8 cellular contexts compared by ENCODE assay signal in the genomic region with DNA sequence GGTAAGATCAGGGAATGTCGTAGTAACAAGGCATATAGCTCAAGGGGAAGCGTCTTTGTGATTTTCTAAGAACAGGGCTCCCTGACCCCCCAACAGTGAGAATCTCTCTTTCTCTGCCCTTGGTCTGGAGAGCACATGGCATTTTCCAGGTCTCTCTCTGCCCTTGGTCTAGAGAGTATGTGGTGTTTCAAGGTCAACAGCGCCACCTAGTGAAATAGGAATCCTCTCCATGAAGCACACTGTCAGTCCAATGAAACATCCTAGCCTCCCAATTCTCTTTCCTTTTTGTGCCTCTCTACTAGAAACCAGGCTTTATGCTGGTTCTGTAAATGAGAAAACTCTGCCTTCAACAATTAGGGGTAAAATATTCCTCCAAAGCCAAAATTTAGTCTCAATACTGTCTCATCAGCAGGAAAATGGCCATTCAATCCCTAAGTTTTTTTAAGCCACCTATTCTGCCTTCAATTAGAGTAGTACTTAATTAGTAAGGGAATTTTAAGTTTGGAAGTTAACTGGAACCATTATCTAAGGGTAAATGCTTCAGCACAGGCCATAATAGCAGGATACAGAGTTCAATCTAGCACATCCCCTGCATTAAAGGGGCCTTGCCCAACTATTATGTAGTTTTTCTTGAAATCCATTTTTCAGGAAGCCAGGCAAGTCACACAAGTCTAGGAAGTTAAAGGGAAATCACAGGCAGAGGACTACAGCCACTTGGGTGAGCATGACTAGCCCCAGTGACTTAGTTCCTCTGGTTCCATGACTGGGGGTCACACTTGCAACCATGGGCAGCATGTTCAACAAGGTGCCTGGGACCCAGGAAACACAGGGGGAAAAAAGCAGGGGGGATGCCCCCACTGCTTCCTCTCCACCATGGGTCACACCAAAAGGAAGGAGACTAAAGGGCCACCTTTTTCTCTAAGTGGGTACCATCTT. TPM values are rescaled to one million over a fixed set of nuclear protein-coding genes. Genes with fewer than 3 reads are reported as not detected.
DNase-seq lines count a peak whose midpoint lies in the region; ATAC-seq and TF ChIP-seq lines count a peak whose summit lies in the region.

No MANE protein-coding gene starts in this region.

- ATAC-seq in activated CD4-positive, CD25-positive, alpha-beta regulatory T cell treated with anti-CD3 and anti-CD28 coated beads, Interleukin-2, amount 50 U/mL, for 24 hours = peak; percentile 51 to 62
- ATAC-seq in gastrocnemius medialis (peak; percentile 84 to 96), GM19397 (IDR thresholded peaks at IDR 0.05; ENCODE audit: unreplicated experiment) (no peak), GM21529 (IDR thresholded peaks at IDR 0.05; ENCODE audit: unreplicated experiment) (no peak)

- H3K27me3 ChIP-seq in gastrocnemius medialis = no peaks in the 10 kb centered on the region

- H3K9me3 ChIP-seq in gastrocnemius medialis = peaks cover 0 to 9% (median 0%) of the 10 kb centered on the region in 3 donors

- no peak overlapping the region for H3K4me3 ChIP-seq in foreskin fibroblast (ENCODE audit: low read depth in 1 of 2, low read length in 2 of 2)
- H3K4me3 ChIP-seq in gastrocnemius medialis = no peak overlapping the region

- peaks cover 0 to 12% of the 10 kb centered on the region in 2 donors for H3K4me1 ChIP-seq in gastrocnemius medialis

- TF ChIP-seq CTCF in foreskin fibroblast (IDR thresholded peaks at IDR 0.05; ENCODE audit: low read depth, low read length) (peak; percentile 46), gastrocnemius medialis (IDR thresholded peaks at IDR 0.05 in 4 of 5, conservative IDR thresholded peaks at IDR 0.05 in 1 of 5) (peak; percentile 28 to 61 (median 50))

- H3K27ac ChIP-seq in gastrocnemius medialis = no peak overlapping the region

- TF ChIP-seq POLR2A in gastrocnemius medialis (IDR thresholded peaks at IDR 0.05) = no peak

- intact Hi-C loops in gastrocnemius medialis (cut with DNase I; ENCODE audit: low total_unique reads) = loop anchor here (5.0 kb wide), 1 partner anchor 771 kb away; no protein-coding TSS in a partner anchor

- peaks cover 0 to 5% of the 10 kb centered on the region in 2 donors for H3K36me3 ChIP-seq in gastrocnemius medialis

- in situ Hi-C loops in gastrocnemius medialis (cut with MboI; ENCODE audit: low sequenced_read_pairs in 4 of 4) = loop anchor here in 3 of 4 donors (25.0 kb wide), 1 partner anchor 761 kb away; no protein-coding TSS in a partner anchor

- peak; percentile 20 for DNase-seq in activated T-cell treated with anti-CD3 and anti-CD28 coated beads for 1 hour (ENCODE audit: low read depth)
- DNase-seq in activated T-cell treated with anti-CD3 and anti-CD28 coated beads, Interleukin-2, amount 50 U/mL, for 1 hour = no peak
- peak; percentile 49 for DNase-seq in NCI-H2196 (lab: John Stamatoyannopoulos, UW; ENCODE audit: unreplicated experiment)
- DNase-seq in foreskin fibroblast = peak; percentile 66 to 76
- DNase-seq in gastrocnemius medialis = peak in 1 of 2 donors; percentile 31

RNA-seq across cellular contexts. Expression of a gene that starts 12.4 kb away (rescaled TPM):
- total RNA-seq in gastrocnemius medialis = 100 to 1,000 TPM in 1 of 4 donors, 10 to 100 TPM in 3; 60.4 to 124 (median 81.2) TPM

RNA-seq across cellular contexts. Expression of a gene that starts 39.0 kb away (rescaled TPM):
- total RNA-seq in gastrocnemius medialis = 10 to 100 TPM; 14.0 to 28.2 (median 19.6) TPM

RNA-seq across cellular contexts. Expression of a gene that starts 44.2 kb away (rescaled TPM):
- 100 to 1,000 TPM; 695 to 950 (median 770) TPM for total RNA-seq in gastrocnemius medialis

Comparison
In these comparisons a context has a peak if more than half of its experiments do, and no peak if none do; other contexts are left out.
1. ATAC-seq: peak in activated CD4-positive, CD25-positive, alpha-beta regulatory T cell treated with anti-CD3 and anti-CD28 coated beads, Interleukin-2, amount 50 U/mL, for 24 hours (2 of 2) and gastrocnemius medialis (2 of 2); none in GM19397 (single experiment) and GM21529 (single experiment).